In genomic region chr11:121630041-121630440, GRCh38 we compare ENCODE assay signal across 13 cellular contexts.
A peak's percentile ranks its signal among the peaks of the same experiment; 100 is the strongest.
DNase-seq lines count a peak whose midpoint lies in the region; ATAC-seq and TF ChIP-seq lines count a peak whose summit lies in the region.
"Had no signal": no experiment of that assay in that cellular context is flagged by ENCODE, and none has a peak within 500 bp of the region (broad histone marks: within the 10 kb centered on the region; RNA-seq: fewer than 3 reads in every experiment).

No MANE protein-coding gene starts in this region.

- H3K36me3 ChIP-seq in CD4-positive, alpha-beta memory T cell (ENCODE audit: insufficient read depth, low read length): peaks cover 76% of the 10 kb centered on the region
- H3K36me3 ChIP-seq: WERI-Rb-1 had no signal

- no peaks in the 10 kb centered on the region for H3K9me3 ChIP-seq in AG04450 (ENCODE audit: control insufficient read depth, insufficient read depth, low read length)
- no peaks in the 10 kb centered on the region for H3K9me3 ChIP-seq in CD4-positive, alpha-beta memory T cell (ENCODE audit: control insufficient read depth in 1 of 2, low read length in 2 of 2)

- ATAC-seq in GM18511 (IDR thresholded peaks at IDR 0.05; ENCODE audit: unreplicated experiment): no peak
- ATAC-seq: left colon had no signal

- POLR2A ChIA-PET in AG04450 (lab: Yijun Ruan, JAX): no interaction called here
- POLR2A ChIA-PET in CD4-positive, alpha-beta memory T cell (lab: Charles Lee; ENCODE audit: partially characterized antibody): no interaction called here

- DNase-seq in AG04450 (ENCODE audit: low read depth, low spot score) (peak; percentile 67), HFF-Myc (ENCODE audit: extremely low read depth, low read depth) (peak; percentile 50), astrocyte of the hippocampus (ENCODE audit: low read depth, low spot score) (peak; percentile 79), iris pigment epithelial cell (ENCODE audit: low read depth) (peak; percentile 93), putamen (ENCODE audit: low spot score) (no peak), DMS153 treated with DMSO at 0.1 percent for 48 hours (lab: John Stamatoyannopoulos, UW; ENCODE audit: unreplicated experiment) (no peak)
- DNase-seq in CD4-positive, alpha-beta memory T cell: no peak
- DNase-seq: activated T-cell treated with anti-CD3 and anti-CD28 coated beads for 4 hours, left colon, NCI-H1436, nucleus accumbens, WERI-Rb-1 had no signal

- peak overlapping the region; percentile 41 for H3K27ac ChIP-seq in AG04450 (ENCODE audit: low read depth, low read length)
- no peak overlapping the region for H3K27ac ChIP-seq in CD4-positive, alpha-beta memory T cell (ENCODE audit: low read depth, low read length)
- H3K27ac ChIP-seq: WERI-Rb-1 had no signal

- no peaks in the 10 kb centered on the region for H3K27me3 ChIP-seq in AG04450 (ENCODE audit: control insufficient read depth, insufficient read depth, low read length)
- H3K27me3 ChIP-seq in CD4-positive, alpha-beta memory T cell (ENCODE audit: insufficient read depth, low read length): no peaks in the 10 kb centered on the region

- no peak overlapping the region for H3K4me3 Mint-ChIP-seq in CD4-positive, alpha-beta memory T cell

- peak overlapping the region in 3 of 7 donors; percentile 3 to 74 (median 24) for H3K27ac Mint-ChIP-seq in CD4-positive, alpha-beta memory T cell

- intact Hi-C loops in CD4-positive, alpha-beta memory T cell (cut with micrococcal nuclease): no loop called here

- no peak overlapping the region for H3K4me3 ChIP-seq in AG04450 (ENCODE audit: low read depth, low read length)
- no peak overlapping the region for H3K4me3 ChIP-seq in HFF-Myc (replicated peaks; ENCODE audit: low read depth, low read length)
- H3K4me3 ChIP-seq in CD4-positive, alpha-beta memory T cell (ENCODE audit: low read length in 2 of 2): no peak overlapping the region

- no peak for TF ChIP-seq CTCF in AG04450 (IDR thresholded peaks at IDR 0.05; ENCODE audit: low read depth, low read length)
- TF ChIP-seq CTCF in HFF-Myc (IDR thresholded peaks at IDR 0.05; ENCODE audit: low read depth, low read length, missing control alignments): no peak

- H3K4me1 ChIP-seq in CD4-positive, alpha-beta memory T cell (ENCODE audit: insufficient read depth, low read length): no peaks in the 10 kb centered on the region

- peaks cover 74 to 91% of the 10 kb centered on the region in 2 donors for H3K36me3 Mint-ChIP-seq in CD4-positive, alpha-beta memory T cell

- no peaks in the 10 kb centered on the region for H3K9me3 Mint-ChIP-seq in CD4-positive, alpha-beta memory T cell

- CTCF ChIA-PET in AG04450 (lab: Charles Lee): interaction anchor here (1.3 kb wide), 1 partner anchor 574 kb away, joined by 4 read pairs; no protein-coding TSS in a partner anchor
- CTCF ChIA-PET in CD4-positive, alpha-beta memory T cell (lab: Charles Lee; ENCODE audit: partially characterized antibody): no interaction called here

- no peaks in the 10 kb centered on the region for H3K4me1 Mint-ChIP-seq in CD4-positive, alpha-beta memory T cell

- H3K27me3 Mint-ChIP-seq in CD4-positive, alpha-beta memory T cell: no peaks in the 10 kb centered on the region

Comparison
In these comparisons a context has a peak if more than half of its experiments do, and no peak if none do; other contexts are left out.
1. DNase-seq: peak in AG04450 (single experiment), HFF-Myc (single experiment), astrocyte of the hippocampus (single experiment) and iris pigment epithelial cell (single experiment); none in putamen (single experiment), CD4-positive, alpha-beta memory T cell (0 of 5) and DMS153 treated with DMSO at 0.1 percent for 48 hours (single experiment).